In genomic region chr15:70501849-70502248, GRCh38 we compare ENCODE assay signal across 22 cellular contexts.
"Had no signal": no experiment of that assay in that cellular context is flagged by ENCODE, and none has a peak within 500 bp of the region (broad histone marks: within the 10 kb centered on the region; RNA-seq: fewer than 3 reads in every experiment).

No MANE protein-coding gene starts in this region.

- DNase-seq: activated CD4-positive, alpha-beta T cell treated with anti-CD3 and anti-CD28 coated beads for 1 hour; activated CD8-positive, alpha-beta memory T cell treated with anti-CD3 and anti-CD28 coated beads for 24 hours; activated CD8-positive, alpha-beta memory T cell treated with anti-CD3 and anti-CD28 coated beads, Interleukin-2, amount 50 U/mL, for 4 hours; activated naive CD4-positive, alpha-beta T cell treated with Interleukin-2 at 50 U/mL for 16 hours; activated T-cell treated with anti-CD3 and anti-CD28 coated beads, Interleukin-2, amount 50 U/mL, for 48 hours; amygdala; cerebellar nuclear complex; effector CD4-positive, alpha-beta T cell; heart right ventricle; islet precursor cell; left cardiac atrium; right cardiac atrium; stimulated activated CD4-positive, alpha-beta T cell treated with anti-CD3 and anti-CD28 coated beads, Interleukin-1b, Interleukin-23, amount 100 ng/mL, for 48 hours; stomach; T-cell; uterus had no signal

- H3K27ac Mint-ChIP-seq: T-cell; T-helper 2 cell treated with Interferon-gamma antibody and Interleukin-4, amounts not matched to agents 5 μg/mL and 100 μg/mL, for 36 hours had no signal

- H3K27me3 Mint-ChIP-seq: T-cell had no signal

- H3K9me3 Mint-ChIP-seq: T-helper 2 cell treated with Interferon-gamma antibody and Interleukin-4, amounts not matched to agents 5 μg/mL and 100 μg/mL, for 36 hours had no signal

- H3K27ac ChIP-seq: heart right ventricle, stomach, suprapubic skin, tibial nerve, uterus, VCaP had no signal

- FAIRE-seq: bronchial epithelial cell, endometrium had no signal

- H3K9me3 ChIP-seq: stomach, suprapubic skin, tibial nerve, uterus had no signal

- H3K27me3 ChIP-seq: heart right ventricle, stomach, suprapubic skin, tibial nerve, uterus had no signal

- ATAC-seq: heart right ventricle, left cardiac atrium, right cardiac atrium, T-cell had no signal

- H3K36me3 ChIP-seq: heart right ventricle, stomach, suprapubic skin, tibial nerve, uterus had no signal

- H3K4me3 ChIP-seq: heart right ventricle, stomach, suprapubic skin, tibial nerve, uterus had no signal

- H3K4me3 Mint-ChIP-seq: T-helper 2 cell treated with Interferon-gamma antibody and Interleukin-4, amounts not matched to agents 5 μg/mL and 100 μg/mL, for 36 hours had no signal
